ENCODE assay signal across 25 cellular contexts in the genomic region with DNA sequence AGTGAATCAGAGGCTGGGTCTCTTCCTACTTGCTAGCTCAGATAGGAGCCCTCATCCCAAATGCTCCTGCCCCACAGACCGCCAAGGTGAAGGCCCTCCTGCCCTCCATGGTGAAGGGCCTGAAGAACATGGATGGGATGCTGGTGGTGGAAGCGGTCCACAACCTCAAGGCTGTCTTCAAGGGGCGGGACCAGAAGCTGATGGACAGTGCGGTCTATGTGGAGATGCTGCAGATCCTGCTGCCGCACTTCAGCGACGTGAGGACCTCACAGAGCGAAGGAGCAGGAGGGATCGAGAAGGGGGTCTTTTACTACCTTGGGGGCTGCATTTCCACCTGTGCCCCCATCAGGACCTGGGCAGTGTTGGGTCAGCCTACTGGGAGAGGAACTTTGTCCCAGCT. TPM values are rescaled to one million over a fixed set of nuclear protein-coding genes. Genes with fewer than 3 reads are reported as not detected.
DNase-seq lines count a peak whose midpoint lies in the region; ATAC-seq and TF ChIP-seq lines count a peak whose summit lies in the region.
"Had no signal": no experiment of that assay in that cellular context is flagged by ENCODE, and none has a peak within 500 bp of the region (broad histone marks: within the 10 kb centered on the region; RNA-seq: fewer than 3 reads in every experiment).

No MANE protein-coding gene starts in this region.

- peaks cover 0 to 29% (median 0%) of the 10 kb centered on the region in 9 donors for H3K36me3 ChIP-seq in heart right ventricle
- H3K36me3 ChIP-seq: BE2C; BLaER1 treated with 17β-estradiol and CSF1 and Interleukin-3, amounts not matched to agents 10 nM and 100 nM; HAP-1 had no signal

- CTCF ChIA-PET in activated naive CD4-positive, alpha-beta T cell treated with anti-CD3 and anti-CD28 coated beads for 36 hours (lab: Charles Lee), result interaction anchor here (0.7 kb wide), 2 partner anchors 10 to 589 kb away, joined by 3 to 6 read pairs; no protein-coding TSS in a partner anchor

- H3K4me1 ChIP-seq in heart right ventricle, result no peaks in the 10 kb centered on the region
- H3K4me1 ChIP-seq: A549; BE2C; BLaER1 treated with 17β-estradiol and CSF1 and Interleukin-3, amounts not matched to agents 10 nM and 100 nM; HAP-1 had no signal

- H3K9me3 ChIP-seq in heart right ventricle (no peaks in the 10 kb centered on the region), T-helper 17 cell (ENCODE audit: control insufficient read depth, low read length, poor library complexity, severe bottlenecking) (no peaks in the 10 kb centered on the region)
- H3K9me3 ChIP-seq: A549; BE2C; BLaER1 treated with 17β-estradiol and CSF1 and Interleukin-3, amounts not matched to agents 10 nM and 100 nM; HAP-1 had no signal

- no peaks in the 10 kb centered on the region for H3K9me3 Mint-ChIP-seq in activated naive CD4-positive, alpha-beta T cell treated with anti-CD3 and anti-CD28 coated beads for 36 hours
- H3K9me3 Mint-ChIP-seq: CD14-positive monocyte; CD4-positive, alpha-beta T cell; CD8-positive, alpha-beta memory T cell; GM23338; HFFc6 had no signal

- no peak for TF ChIP-seq CTCF in heart right ventricle (IDR thresholded peaks at IDR 0.05)

- WGBS in heart right ventricle, 2 donors, result 93 to 96% methylated on average over 9 of the region's 9 CpGs

- peak; percentile 43 for DNase-seq in activated CD8-positive, alpha-beta memory T cell treated with anti-CD3 and anti-CD28 coated beads for 24 hours
- no peak for DNase-seq in activated CD8-positive, alpha-beta memory T cell treated with anti-CD3 and anti-CD28 coated beads, Interleukin-2, amount 50 U/mL, for 48 hours
- DNase-seq in cardiac septum (ENCODE audit: low spot score), result peak; percentile 47
- DNase-seq in heart right ventricle, result no peak
- DNase-seq in mesenteric fat pad (ENCODE audit: low spot score), result peak; percentile 62
- DNase-seq in T-helper 17 cell, result no peak
- DNase-seq in activated naive CD4-positive, alpha-beta T cell treated with anti-CD3 and anti-CD28 coated beads for 36 hours, result no peak
- DNase-seq: 8988T; ACHN; AML-193; BE2C; CD4-positive, alpha-beta T cell; CD8-positive, alpha-beta memory T cell; DMS 273 treated with DMSO at 0.1 percent for 48 hours; DMS79; EL; GDM1; HFFc6 had no signal

- ATAC-seq in heart right ventricle (no peak), T-helper 17 cell (no peak)
- ATAC-seq: A549, GM12878, GM23338 had no signal

- peaks cover 7% of the 10 kb centered on the region for H3K4me1 Mint-ChIP-seq in T-helper 17 cell
- H3K4me1 Mint-ChIP-seq in activated naive CD4-positive, alpha-beta T cell treated with anti-CD3 and anti-CD28 coated beads for 36 hours (ENCODE audit: low read depth), result no peaks in the 10 kb centered on the region
- H3K4me1 Mint-ChIP-seq: CD14-positive monocyte; CD8-positive, alpha-beta memory T cell; GM23338 had no signal

- H3K27me3 ChIP-seq in heart right ventricle, result no peaks in the 10 kb centered on the region
- H3K27me3 ChIP-seq: BE2C; BLaER1 treated with 17β-estradiol and CSF1 and Interleukin-3, amounts not matched to agents 10 nM and 100 nM had no signal

- intact Hi-C loops in cardiac septum (cut with DNase I), result no loop called here
- intact Hi-C loops in heart right ventricle (cut with DNase I), result no loop called here
- intact Hi-C loops in activated naive CD4-positive, alpha-beta T cell treated with anti-CD3 and anti-CD28 coated beads for 36 hours (cut with micrococcal nuclease), result no loop called here

- no peak overlapping the region for H3K27ac Mint-ChIP-seq in T-helper 17 cell
- H3K27ac Mint-ChIP-seq in activated naive CD4-positive, alpha-beta T cell treated with anti-CD3 and anti-CD28 coated beads for 36 hours, result no peak overlapping the region
- H3K27ac Mint-ChIP-seq: CD4-positive, alpha-beta T cell; CD8-positive, alpha-beta memory T cell; GM23338; HFFc6 had no signal

- H3K36me3 Mint-ChIP-seq in T-helper 17 cell (ENCODE audit: low read depth), result peaks cover 2% of the 10 kb centered on the region
- no peaks in the 10 kb centered on the region for H3K36me3 Mint-ChIP-seq in activated naive CD4-positive, alpha-beta T cell treated with anti-CD3 and anti-CD28 coated beads for 36 hours (ENCODE audit: low read depth)
- H3K36me3 Mint-ChIP-seq: CD14-positive monocyte; CD8-positive, alpha-beta memory T cell had no signal

- no peak overlapping the region for H3K4me3 Mint-ChIP-seq in T-helper 17 cell
- no peak overlapping the region for H3K4me3 Mint-ChIP-seq in activated naive CD4-positive, alpha-beta T cell treated with anti-CD3 and anti-CD28 coated beads for 36 hours
- H3K4me3 Mint-ChIP-seq: CD14-positive monocyte; CD4-positive, alpha-beta T cell; CD8-positive, alpha-beta memory T cell; GM23338; HFFc6 had no signal

- H3K27ac ChIP-seq in heart right ventricle, result no peak overlapping the region
- H3K27ac ChIP-seq: A549; BLaER1 treated with 17β-estradiol and CSF1 and Interleukin-3, amounts not matched to agents 10 nM and 100 nM had no signal

- peaks cover 43% of the 10 kb centered on the region for H3K27me3 Mint-ChIP-seq in T-helper 17 cell
- H3K27me3 Mint-ChIP-seq in activated naive CD4-positive, alpha-beta T cell treated with anti-CD3 and anti-CD28 coated beads for 36 hours (ENCODE audit: low read depth), result no peaks in the 10 kb centered on the region

- H3K4me3 ChIP-seq in heart right ventricle, result no peak overlapping the region
- H3K4me3 ChIP-seq: A549; BLaER1 treated with 17β-estradiol and CSF1 and Interleukin-3, amounts not matched to agents 10 nM and 100 nM; GM12878; GM23338; HAP-1 had no signal

RNA-seq across cellular contexts. Expression of a gene that starts 14.6 kb away (rescaled TPM):
- total RNA-seq in cardiac septum, result 16.7 TPM
- 10 to 100 TPM; 12.0 to 17.0 (median 15.1) TPM for total RNA-seq in heart right ventricle
- polyA plus RNA-seq in heart right ventricle, result 10 to 100 TPM; 13.8 to 20.9 TPM
- total RNA-seq in mesenteric fat pad, result 18.1 TPM
- total RNA-seq in T-helper 17 cell, result 1 to 10 TPM; 9.1 to 9.7 TPM
- 10 to 100 TPM; 26.3 to 30.2 TPM for total RNA-seq in activated naive CD4-positive, alpha-beta T cell treated with anti-CD3 and anti-CD28 coated beads for 36 hours

RNA-seq across cellular contexts. Expression of a gene that starts 59.5 kb away (rescaled TPM):
- total RNA-seq in cardiac septum (14.3 TPM), heart right ventricle (10 to 100 TPM in 6 of 10 donors, 1 to 10 TPM in 4; 2.1 to 19.0 (median 12.8) TPM), mesenteric fat pad (2.4 TPM), T-helper 17 cell (under 1 TPM; 0.37 to 0.77 TPM)
- 10 to 100 TPM in 1 of 2 donors, 1 to 10 TPM in 1; 3.4 to 25.8 TPM for polyA plus RNA-seq in heart right ventricle
- under 1 TPM; 0.07 to 0.10 TPM for total RNA-seq in activated naive CD4-positive, alpha-beta T cell treated with anti-CD3 and anti-CD28 coated beads for 36 hours
- total RNA-seq: CD8-positive, alpha-beta memory T cell; H4 had no signal
- polyA plus RNA-seq: A549; CD14-positive monocyte; CD8-positive, alpha-beta memory T cell; GM12878; GM23338 had no signal

Comparison
In these comparisons a context has a peak if more than half of its experiments do, and no peak if none do; other contexts are left out.
1. DNase-seq: peak in activated CD8-positive, alpha-beta memory T cell treated with anti-CD3 and anti-CD28 coated beads for 24 hours (single experiment), cardiac septum (single experiment) and mesenteric fat pad (single experiment); none in activated CD8-positive, alpha-beta memory T cell treated with anti-CD3 and anti-CD28 coated beads, Interleukin-2, amount 50 U/mL, for 48 hours (single experiment), heart right ventricle (0 of 2), T-helper 17 cell (0 of 3) and activated naive CD4-positive, alpha-beta T cell treated with anti-CD3 and anti-CD28 coated beads for 36 hours (single experiment).